ENCODE assay signal across 17 cellular contexts in genomic region chr1:175186371-175187160, GRCh38. TPM values are rescaled to one million over a fixed set of nuclear protein-coding genes. Genes with fewer than 3 reads are reported as not detected.
DNase-seq lines count a peak whose midpoint lies in the region; ATAC-seq and TF ChIP-seq lines count a peak whose summit lies in the region.
"Had no signal": no experiment of that assay in that cellular context is flagged by ENCODE, and none has a peak within 500 bp of the region (broad histone marks: within the 10 kb centered on the region; RNA-seq: fewer than 3 reads in every experiment).

No MANE protein-coding gene starts in this region.

- H3K27ac ChIP-seq in left ventricle myocardium inferior (replicated peaks) = peak overlapping the region; percentile 89
- peak overlapping the region; percentile 26 for H3K27ac ChIP-seq in upper lobe of right lung
- H3K27ac ChIP-seq: dorsolateral prefrontal cortex, transverse colon had no signal

- peak overlapping the region; percentile 16 for H3K4me3 ChIP-seq in left ventricle myocardium inferior
- H3K4me3 ChIP-seq in upper lobe of right lung = no peak overlapping the region
- H3K4me3 ChIP-seq: dorsolateral prefrontal cortex, left lung, transverse colon had no signal

- H3K9me3 ChIP-seq in left ventricle myocardium inferior (replicated peaks) (no peaks in the 10 kb centered on the region), upper lobe of right lung (no peaks in the 10 kb centered on the region)
- H3K9me3 ChIP-seq: left lung, transverse colon had no signal

- H3K4me1 ChIP-seq in left ventricle myocardium inferior (peaks cover 98% of the 10 kb centered on the region), upper lobe of right lung (peaks cover 69% of the 10 kb centered on the region)

- H3K27ac Mint-ChIP-seq in activated naive CD8-positive, alpha-beta T cell = peak overlapping the region; percentile 76
- no peak overlapping the region for H3K27ac Mint-ChIP-seq in activated naive CD8-positive, alpha-beta T cell treated with anti-CD3 and anti-CD28 coated beads for 36 hours
- peak overlapping the region; percentile 37 for H3K27ac Mint-ChIP-seq in activated CD8-positive, alpha-beta T cell treated with anti-CD3 and anti-CD28 coated beads for 36 hours
- H3K27ac Mint-ChIP-seq: nephron had no signal

- no peak for TF ChIP-seq CTCF in activated CD8-positive, alpha-beta T cell treated with anti-CD3 and anti-CD28 coated beads for 36 hours (IDR thresholded peaks at IDR 0.05)
- TF ChIP-seq CTCF in left ventricle myocardium inferior (IDR thresholded peaks at IDR 0.05; ENCODE audit: borderline replicate concordance) (no peak), upper lobe of right lung (IDR thresholded peaks at IDR 0.05) (no peak)

- no peak for DNase-seq in activated naive CD8-positive, alpha-beta T cell treated with anti-CD3 and anti-CD28 coated beads for 36 hours
- no peak for DNase-seq in activated CD8-positive, alpha-beta T cell treated with anti-CD3 and anti-CD28 coated beads for 36 hours
- DNase-seq in left ventricle myocardium inferior (no peak), upper lobe of right lung (no peak), epidermal melanocyte (ENCODE audit: insufficient read length, low spot score) (no peak), SKM-1 (lab: John Stamatoyannopoulos, UW; ENCODE audit: unreplicated experiment) (no peak)
- DNase-seq: DMS53, dorsolateral prefrontal cortex, left lung, NCI-H187 treated with DMSO at 0.1 percent for 48 hours, OCI-M1, transverse colon had no signal

- H3K9me3 Mint-ChIP-seq in activated naive CD8-positive, alpha-beta T cell (ENCODE audit: low read depth) = no peaks in the 10 kb centered on the region
- H3K9me3 Mint-ChIP-seq in activated naive CD8-positive, alpha-beta T cell treated with anti-CD3 and anti-CD28 coated beads for 36 hours = no peaks in the 10 kb centered on the region
- H3K9me3 Mint-ChIP-seq in activated CD8-positive, alpha-beta T cell treated with anti-CD3 and anti-CD28 coated beads for 36 hours = no peaks in the 10 kb centered on the region
- H3K9me3 Mint-ChIP-seq: nephron had no signal

- H3K4me3 Mint-ChIP-seq in activated naive CD8-positive, alpha-beta T cell = peak overlapping the region; percentile 55
- H3K4me3 Mint-ChIP-seq in activated naive CD8-positive, alpha-beta T cell treated with anti-CD3 and anti-CD28 coated beads for 36 hours = no peak overlapping the region
- H3K4me3 Mint-ChIP-seq in activated CD8-positive, alpha-beta T cell treated with anti-CD3 and anti-CD28 coated beads for 36 hours = no peak overlapping the region
- H3K4me3 Mint-ChIP-seq: nephron had no signal

- H3K36me3 Mint-ChIP-seq in activated naive CD8-positive, alpha-beta T cell = peaks cover 11% of the 10 kb centered on the region
- peaks cover 73% of the 10 kb centered on the region for H3K36me3 Mint-ChIP-seq in activated naive CD8-positive, alpha-beta T cell treated with anti-CD3 and anti-CD28 coated beads for 36 hours
- peaks cover 58% of the 10 kb centered on the region for H3K36me3 Mint-ChIP-seq in activated CD8-positive, alpha-beta T cell treated with anti-CD3 and anti-CD28 coated beads for 36 hours (ENCODE audit: low read depth)

- ATAC-seq in activated CD8-positive, alpha-beta T cell treated with anti-CD3 and anti-CD28 coated beads for 36 hours = no peak
- ATAC-seq in upper lobe of right lung (no peak), GM21390 (IDR thresholded peaks at IDR 0.05; ENCODE audit: unreplicated experiment) (no peak)
- ATAC-seq: activated CD4-positive, CD25-positive, alpha-beta regulatory T cell treated with anti-CD3 and anti-CD28 coated beads, Interleukin-2, amount 50 U/mL, for 24 hours; left lung had no signal

- H3K27me3 ChIP-seq in left ventricle myocardium inferior (ENCODE audit: low read depth) = no peaks in the 10 kb centered on the region
- no peaks in the 10 kb centered on the region for H3K27me3 ChIP-seq in upper lobe of right lung
- H3K27me3 ChIP-seq: left lung, transverse colon had no signal

- H3K27me3 Mint-ChIP-seq in activated naive CD8-positive, alpha-beta T cell = no peaks in the 10 kb centered on the region
- H3K27me3 Mint-ChIP-seq in activated naive CD8-positive, alpha-beta T cell treated with anti-CD3 and anti-CD28 coated beads for 36 hours = no peaks in the 10 kb centered on the region
- no peaks in the 10 kb centered on the region for H3K27me3 Mint-ChIP-seq in activated CD8-positive, alpha-beta T cell treated with anti-CD3 and anti-CD28 coated beads for 36 hours

- H3K4me1 Mint-ChIP-seq in activated naive CD8-positive, alpha-beta T cell (ENCODE audit: low read depth) = peaks cover 96% of the 10 kb centered on the region
- H3K4me1 Mint-ChIP-seq in activated naive CD8-positive, alpha-beta T cell treated with anti-CD3 and anti-CD28 coated beads for 36 hours = peaks cover 88% of the 10 kb centered on the region
- H3K4me1 Mint-ChIP-seq in activated CD8-positive, alpha-beta T cell treated with anti-CD3 and anti-CD28 coated beads for 36 hours (ENCODE audit: low read depth) = peaks cover 91% of the 10 kb centered on the region
- H3K4me1 Mint-ChIP-seq: nephron had no signal

- CTCF ChIA-PET in activated CD8-positive, alpha-beta T cell treated with anti-CD3 and anti-CD28 coated beads for 36 hours (lab: Charles Lee) = interaction anchor here (0.7 to 8.5 kb wide), 8 partner anchors 12 to 132 kb away, joined by 3 to 64 read pairs (median 20); no protein-coding TSS in a partner anchor

- H3K36me3 ChIP-seq in left ventricle myocardium inferior = peaks cover 5% of the 10 kb centered on the region
- peaks cover 9% of the 10 kb centered on the region for H3K36me3 ChIP-seq in upper lobe of right lung
- H3K36me3 ChIP-seq: transverse colon had no signal

- POLR2A ChIA-PET in activated CD8-positive, alpha-beta T cell treated with anti-CD3 and anti-CD28 coated beads for 36 hours (lab: Charles Lee) = interaction anchor here (1.3 to 3.1 kb wide), 3 partner anchors 9 to 23 kb away, joined by 4 to 12 read pairs (median 4); no protein-coding TSS in a partner anchor

- intact Hi-C loops in activated CD8-positive, alpha-beta T cell treated with anti-CD3 and anti-CD28 coated beads for 36 hours (cut with micrococcal nuclease) = no loop called here
- intact Hi-C loops in left ventricle myocardium inferior (cut with micrococcal nuclease) (no loop called here), upper lobe of right lung (cut with DNase I) (no loop called here)

RNA-seq across cellular contexts. Expression of gene KIAA0040, which starts 6.0 kb away (rescaled TPM):
- 10 to 100 TPM; 26.4 to 27.6 TPM for total RNA-seq in activated naive CD8-positive, alpha-beta T cell treated with anti-CD3 and anti-CD28 coated beads for 36 hours
- 10 to 100 TPM; 20.8 to 21.1 TPM for total RNA-seq in activated CD8-positive, alpha-beta T cell treated with anti-CD3 and anti-CD28 coated beads for 36 hours
- total RNA-seq in left ventricle myocardium inferior (12.8 TPM), upper lobe of right lung (44.8 TPM)
- total RNA-seq: HT1080 had no signal
